Comparison of ENCODE assay signal across 1 cellular context in genomic region chr9:99184073-99184426, GRCh38.
TF ChIP-seq lines count a peak whose summit lies in the region.

No MANE protein-coding gene starts in this region.

TF ChIP-seq in K562, 482 proteins besides CTCF, POLR2A, EP300 and RAD21:
- TF ChIP-seq BRF1 (IDR thresholded peaks at IDR 0.05; ENCODE audit: borderline replicate concordance, extremely low read depth, insufficient read length): no peak
- no peak for TF ChIP-seq KLF1 (tag; IDR thresholded peaks at IDR 0.05)
- peak; percentile 76 for TF ChIP-seq ZFP36 (IDR thresholded peaks at IDR 0.05; ENCODE audit: low read depth, low read length, partially characterized antibody)
